9 cellular contexts compared by ENCODE assay signal in genomic region chr20:33211817-33212424, GRCh38. TPM values are rescaled to one million over a fixed set of nuclear protein-coding genes. Genes with fewer than 3 reads are reported as not detected.
DNase-seq lines count a peak whose midpoint lies in the region; ATAC-seq and TF ChIP-seq lines count a peak whose summit lies in the region.
"Had no signal": no experiment of that assay in that cellular context is flagged by ENCODE, and none has a peak within 500 bp of the region (broad histone marks: within the 10 kb centered on the region; RNA-seq: fewer than 3 reads in every experiment).

No MANE protein-coding gene starts in this region.

- H3K27ac ChIP-seq in colonic mucosa = no peak overlapping the region
- no peak overlapping the region for H3K27ac ChIP-seq in psoas muscle
- H3K27ac ChIP-seq: BLaER1 treated with 17β-estradiol and CSF1 and Interleukin-3, amounts not matched to agents 10 nM and 100 nM had no signal

- no peaks in the 10 kb centered on the region for H3K27me3 ChIP-seq in colonic mucosa
- H3K27me3 ChIP-seq in psoas muscle (ENCODE audit: insufficient read depth in 3 of 3, low read length in 2 of 3) = peaks cover 0 to 16% (median 9%) of the 10 kb centered on the region in 3 donors
- H3K27me3 ChIP-seq: BLaER1 treated with 17β-estradiol and CSF1 and Interleukin-3, amounts not matched to agents 10 nM and 100 nM had no signal

- DNase-seq in NCI-H2107 treated with DMSO at 0.1 percent for 48 hours (lab: John Stamatoyannopoulos, UW; ENCODE audit: unreplicated experiment) (peak; percentile 9), NCI-H2107 (lab: John Stamatoyannopoulos, UW) (no peak), LNCaP clone FGC (ENCODE audit: low read depth) (peak; percentile 81), RKO (ENCODE audit: low spot score) (peak; percentile 72), colonic mucosa (peak; percentile 26), myocyte (ENCODE audit: low read depth) (peak; percentile 11), psoas muscle (no peak)

- H3K4me1 ChIP-seq in colonic mucosa (no peaks in the 10 kb centered on the region), psoas muscle (no peaks in the 10 kb centered on the region)

- no peak overlapping the region for H3K4me3 ChIP-seq in LNCaP clone FGC (ENCODE audit: low read depth, low read length)
- H3K4me3 ChIP-seq in colonic mucosa = no peak overlapping the region
- no peak overlapping the region for H3K4me3 ChIP-seq in psoas muscle
- H3K4me3 ChIP-seq: BLaER1 treated with 17β-estradiol and CSF1 and Interleukin-3, amounts not matched to agents 10 nM and 100 nM had no signal

- ATAC-seq in psoas muscle (no peak), HG03108 (IDR thresholded peaks at IDR 0.05; ENCODE audit: unreplicated experiment) (no peak)

- H3K9me3 ChIP-seq in colonic mucosa (no peaks in the 10 kb centered on the region), psoas muscle (no peaks in the 10 kb centered on the region)
- H3K9me3 ChIP-seq: BLaER1 treated with 17β-estradiol and CSF1 and Interleukin-3, amounts not matched to agents 10 nM and 100 nM had no signal

- H3K36me3 ChIP-seq in colonic mucosa (no peaks in the 10 kb centered on the region), psoas muscle (ENCODE audit: insufficient read depth in 1 of 2, low read depth in 1 of 2) (no peaks in the 10 kb centered on the region)
- H3K36me3 ChIP-seq: BLaER1 treated with 17β-estradiol and CSF1 and Interleukin-3, amounts not matched to agents 10 nM and 100 nM had no signal

- intact Hi-C loops in colonic mucosa (cut with DNase I) = no loop called here
- intact Hi-C loops in psoas muscle (cut with DNase I) = loop anchor here in 1 of 2 donors (5.0 kb wide), 1 partner anchor 310 kb away; no protein-coding TSS in a partner anchor

- TF ChIP-seq CTCF in LNCaP clone FGC (IDR thresholded peaks at IDR 0.05; ENCODE audit: control insufficient read depth, extremely low read depth, insufficient read depth) = peak; percentile 95
- TF ChIP-seq CTCF in colonic mucosa (IDR thresholded peaks at IDR 0.05) = no peak
- TF ChIP-seq CTCF in psoas muscle (IDR thresholded peaks at IDR 0.05) = no peak

- H3K9ac ChIP-seq in colonic mucosa (ENCODE audit: low read depth in 2 of 2, low read length in 2 of 2) = no peak overlapping the region
- H3K9ac ChIP-seq: BLaER1 treated with 17β-estradiol and CSF1 and Interleukin-3, amounts not matched to agents 10 nM and 100 nM had no signal

- WGBS in psoas muscle, 3 donors = 16 to 25% (median 19%) methylated on average over 5 of the region's 5 CpGs

RNA-seq across cellular contexts. Expression of gene BPIFA3, which starts 5.2 kb away (rescaled TPM):
- total RNA-seq in colonic mucosa = not detected
- not detected in 2 replicates for total RNA-seq in myocyte
- polyA plus RNA-seq in myocyte (2012) = not detected
- total RNA-seq in psoas muscle = not detected
- polyA plus RNA-seq in psoas muscle = not detected

RNA-seq across cellular contexts. Expression of gene BPIFA1, which starts 23.9 kb away (rescaled TPM):
- total RNA-seq in colonic mucosa (not detected), myocyte (not detected in 2 replicates), psoas muscle (not detected)
- polyA plus RNA-seq in myocyte (2012) = not detected
- not detected for polyA plus RNA-seq in psoas muscle

RNA-seq across cellular contexts. Expression of gene BPIFA2, which starts 44.0 kb away (rescaled TPM):
- total RNA-seq in colonic mucosa (not detected), myocyte (not detected in 2 replicates), psoas muscle (not detected)
- not detected for polyA plus RNA-seq in myocyte (2012)
- polyA plus RNA-seq in psoas muscle = not detected

Comparison
In these comparisons a context has a peak if more than half of its experiments do, and no peak if none do; other contexts are left out.
1. DNase-seq: peak in NCI-H2107 treated with DMSO at 0.1 percent for 48 hours (single experiment), LNCaP clone FGC (single experiment), RKO (single experiment), colonic mucosa (single experiment) and myocyte (single experiment); none in NCI-H2107 (single experiment) and psoas muscle (0 of 2).